8 cellular contexts compared by ENCODE assay signal in the genomic region with DNA sequence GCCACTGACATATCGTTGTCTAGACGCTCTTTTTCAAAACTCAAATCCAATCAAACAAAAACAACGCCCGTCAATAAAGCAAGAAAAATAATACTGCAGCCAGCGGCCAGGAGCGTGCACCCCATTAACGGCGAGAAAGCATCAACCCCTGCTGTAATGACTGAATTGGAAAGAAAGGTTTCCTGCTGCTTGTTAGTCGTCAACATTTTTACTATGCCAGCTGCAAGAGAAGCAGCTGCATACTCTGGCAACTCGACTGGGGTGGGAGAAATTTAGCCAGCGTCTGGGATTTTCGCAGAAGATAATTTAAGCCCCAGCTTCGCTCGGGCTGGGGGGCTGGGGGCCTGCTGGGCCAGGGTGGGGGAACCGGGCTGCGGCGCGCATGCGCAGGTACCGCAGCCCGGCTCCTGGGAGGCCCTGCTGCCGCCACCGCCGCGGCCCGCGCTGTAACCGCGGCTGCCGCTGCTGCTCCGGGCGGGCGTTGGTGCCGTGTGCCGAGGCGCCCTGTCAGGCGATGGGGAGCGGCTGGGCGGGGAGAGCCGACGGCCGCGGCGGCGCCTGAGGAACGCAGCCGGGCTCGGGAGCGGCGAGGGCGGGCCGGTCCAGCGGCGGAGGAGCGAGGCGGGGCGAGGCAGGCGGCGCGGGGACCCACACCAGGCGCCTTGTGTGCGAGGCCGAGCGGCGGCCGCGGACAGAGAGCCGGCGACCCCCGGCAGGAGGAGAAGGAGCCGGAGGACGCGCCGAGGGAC. TPM values are rescaled to one million over a fixed set of nuclear protein-coding genes. Genes with fewer than 3 reads are reported as not detected.
DNase-seq lines count a peak whose midpoint lies in the region; ATAC-seq and TF ChIP-seq lines count a peak whose summit lies in the region.

No MANE protein-coding gene starts in this region.

- peak overlapping the region; percentile 80 for H2AFZ ChIP-seq in neural cell (ENCODE audit: low read depth, low read length)

- peak overlapping the region; percentile 98 to 100 for H3K27ac Mint-ChIP-seq in stimulated activated naive CD8-positive, alpha-beta T cell treated with anti-CD3 and anti-CD28 coated beads, Interleukin-15, amount 100 ng/mL, for 72 hours

- H3K36me3 ChIP-seq in neural cell (ENCODE audit: insufficient read depth, low read length): no peaks in the 10 kb centered on the region

- H3K4me3 Mint-ChIP-seq in stimulated activated naive CD8-positive, alpha-beta T cell treated with anti-CD3 and anti-CD28 coated beads, Interleukin-15, amount 100 ng/mL, for 72 hours: peak overlapping the region; percentile 92 to 93

- H3K4me3 ChIP-seq in Jurkat, Clone E6-1 (ENCODE audit: low read length): peak overlapping the region; percentile 90
- H3K4me3 ChIP-seq in neural cell (ENCODE audit: low read length): peak overlapping the region; percentile 75

- H3K27ac ChIP-seq in neural cell (ENCODE audit: low read length): peak overlapping the region; percentile 96

- no peak for TF ChIP-seq EP300 in neural cell (conservative IDR thresholded peaks at IDR 0.05; ENCODE audit: poor library complexity, severe bottlenecking)

- H3K4me2 ChIP-seq in neural cell (ENCODE audit: low read length): peak overlapping the region; percentile 69

- peak overlapping the region; percentile 92 for H3K9ac ChIP-seq in neural cell (ENCODE audit: low read length)

- TF ChIP-seq RAD21 in neural cell (conservative IDR thresholded peaks at IDR 0.05): no peak

- H3K9me3 Mint-ChIP-seq in stimulated activated naive CD8-positive, alpha-beta T cell treated with anti-CD3 and anti-CD28 coated beads, Interleukin-15, amount 100 ng/mL, for 72 hours: no peaks in the 10 kb centered on the region

- no peak for TF ChIP-seq CTCF in neural cell (IDR thresholded peaks at IDR 0.05; ENCODE audit: poor library complexity, severe bottlenecking)

- H3K4me1 Mint-ChIP-seq in stimulated activated naive CD8-positive, alpha-beta T cell treated with anti-CD3 and anti-CD28 coated beads, Interleukin-15, amount 100 ng/mL, for 72 hours: peaks cover 27% of the 10 kb centered on the region

- H3K9me3 ChIP-seq in neural cell (ENCODE audit: low read length): no peaks in the 10 kb centered on the region

- no peaks in the 10 kb centered on the region for H3K27me3 ChIP-seq in neural cell (ENCODE audit: insufficient read depth, low read depth, low read length)

- no peaks in the 10 kb centered on the region for H3K27me3 Mint-ChIP-seq in stimulated activated naive CD8-positive, alpha-beta T cell treated with anti-CD3 and anti-CD28 coated beads, Interleukin-15, amount 100 ng/mL, for 72 hours

- H3K79me2 ChIP-seq in neural cell (replicated peaks; ENCODE audit: insufficient read depth, low read length): peaks cover 42% of the 10 kb centered on the region

- H3K9me2 ChIP-seq in neural cell (ENCODE audit: insufficient read depth, low read length): no peaks in the 10 kb centered on the region

- H3F3A ChIP-seq in neural cell (ENCODE audit: insufficient read depth, low read length, poor library complexity, severe bottlenecking): no peaks in the 10 kb centered on the region

- DNase-seq in DMS79 treated with DMSO at 0.1 percent for 48 hours (lab: John Stamatoyannopoulos, UW) (peak; percentile 66), RPMI7951 (ENCODE audit: low read depth) (peak; percentile 88), fibroblast of the conjunctiva (ENCODE audit: low read depth) (peak; percentile 69)
- DNase-seq in Jurkat, Clone E6-1 (ENCODE audit: low read depth, low spot score): peak; percentile 36
- DNase-seq in activated T-helper 9 cell treated with anti-CD3 and anti-CD28 coated beads, Interleukin-2, amount 50 U/mL, for 16 hours (ENCODE audit: low read depth): peak; percentile 64
- DNase-seq in stimulated activated naive CD8-positive, alpha-beta T cell treated with anti-CD3 and anti-CD28 coated beads, Interleukin-15, amount 100 ng/mL, for 72 hours: peak; percentile 72 to 78

- ATAC-seq in GM21717 (IDR thresholded peaks at IDR 0.05; ENCODE audit: unreplicated experiment): peak; percentile 58
- ATAC-seq in stimulated activated naive CD8-positive, alpha-beta T cell treated with anti-CD3 and anti-CD28 coated beads, Interleukin-15, amount 100 ng/mL, for 72 hours: peak; percentile 71

- peaks cover 3% of the 10 kb centered on the region for H4K20me1 ChIP-seq in neural cell (ENCODE audit: insufficient read depth)

TF ChIP-seq in neural cell, 6 proteins besides CTCF, POLR2A, EP300 and RAD21:
- TF ChIP-seq, protein P1, sequence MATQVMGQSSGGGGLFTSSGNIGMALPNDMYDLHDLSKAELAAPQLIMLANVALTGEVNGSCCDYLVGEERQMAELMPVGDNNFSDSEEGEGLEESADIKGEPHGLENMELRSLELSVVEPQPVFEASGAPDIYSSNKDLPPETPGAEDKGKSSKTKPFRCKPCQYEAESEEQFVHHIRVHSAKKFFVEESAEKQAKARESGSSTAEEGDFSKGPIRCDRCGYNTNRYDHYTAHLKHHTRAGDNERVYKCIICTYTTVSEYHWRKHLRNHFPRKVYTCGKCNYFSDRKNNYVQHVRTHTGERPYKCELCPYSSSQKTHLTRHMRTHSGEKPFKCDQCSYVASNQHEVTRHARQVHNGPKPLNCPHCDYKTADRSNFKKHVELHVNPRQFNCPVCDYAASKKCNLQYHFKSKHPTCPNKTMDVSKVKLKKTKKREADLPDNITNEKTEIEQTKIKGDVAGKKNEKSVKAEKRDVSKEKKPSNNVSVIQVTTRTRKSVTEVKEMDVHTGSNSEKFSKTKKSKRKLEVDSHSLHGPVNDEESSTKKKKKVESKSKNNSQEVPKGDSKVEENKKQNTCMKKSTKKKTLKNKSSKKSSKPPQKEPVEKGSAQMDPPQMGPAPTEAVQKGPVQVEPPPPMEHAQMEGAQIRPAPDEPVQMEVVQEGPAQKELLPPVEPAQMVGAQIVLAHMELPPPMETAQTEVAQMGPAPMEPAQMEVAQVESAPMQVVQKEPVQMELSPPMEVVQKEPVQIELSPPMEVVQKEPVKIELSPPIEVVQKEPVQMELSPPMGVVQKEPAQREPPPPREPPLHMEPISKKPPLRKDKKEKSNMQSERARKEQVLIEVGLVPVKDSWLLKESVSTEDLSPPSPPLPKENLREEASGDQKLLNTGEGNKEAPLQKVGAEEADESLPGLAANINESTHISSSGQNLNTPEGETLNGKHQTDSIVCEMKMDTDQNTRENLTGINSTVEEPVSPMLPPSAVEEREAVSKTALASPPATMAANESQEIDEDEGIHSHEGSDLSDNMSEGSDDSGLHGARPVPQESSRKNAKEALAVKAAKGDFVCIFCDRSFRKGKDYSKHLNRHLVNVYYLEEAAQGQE (IDR thresholded peaks at IDR 0.05; ENCODE audit: borderline replicate concordance): no peak
- no peak for TF ChIP-seq EZH2 (IDR thresholded peaks at IDR 0.05; ENCODE audit: borderline replicate concordance, insufficient read depth, low read length, poor library complexity, severe bottlenecking)
- peak; percentile 12 for TF ChIP-seq MXI1 (conservative IDR thresholded peaks at IDR 0.05; ENCODE audit: poor library complexity, severe bottlenecking)
- TF ChIP-seq SMC3 (conservative IDR thresholded peaks at IDR 0.05; ENCODE audit: poor library complexity): peak; percentile 7
- peak; percentile 53 for TF ChIP-seq POLR2AphosphoS5 (IDR thresholded peaks at IDR 0.05)
- no peak for TF ChIP-seq TAF1 (IDR thresholded peaks at IDR 0.05; ENCODE audit: low read depth)
TF ChIP-seq in neural cell: peak in this region for 3.

RNA-seq across cellular contexts. Expression of gene STXBP5, which starts 0.7 kb away (rescaled TPM):
- polyA plus RNA-seq in Jurkat, Clone E6-1 (2012; ENCODE audit: insufficient read depth, insufficient read length): 5.9 TPM
- 21.1 and 27.6 TPM in 2 replicates for total RNA-seq in RPMI7951 (2014; rRNA removed; shearing (Covaris generic))
- polyA plus RNA-seq in neural cell: 44.8 and 56.4 TPM in 2 replicates
- polyA minus RNA-seq in neural cell: 97.9 and 110 TPM in 2 replicates

Comparison
In these comparisons a context has a peak if more than half of its experiments do, and no peak if none do; other contexts are left out.
1. Peak in every context shown above with its lines: DNase-seq, ATAC-seq, H3K4me3 ChIP-seq and H3K27ac ChIP-seq.
2. DNase-seq: peak in every context shown above with its lines; median percentile 88 in RPMI7951; 75 in stimulated activated naive CD8-positive, alpha-beta T cell treated with anti-CD3 and anti-CD28 coated beads, Interleukin-15, amount 100 ng/mL, for 72 hours; 69 in fibroblast of the conjunctiva; 66 in DMS79 treated with DMSO at 0.1 percent for 48 hours; 64 in activated T-helper 9 cell treated with anti-CD3 and anti-CD28 coated beads, Interleukin-2, amount 50 U/mL, for 16 hours; 36 in Jurkat, Clone E6-1.